Comparison of ENCODE assay signal across 23 cellular contexts in genomic region chr14:76682367-76682766, GRCh38.
DNase-seq lines count a peak whose midpoint lies in the region; ATAC-seq, FAIRE-seq and TF ChIP-seq lines count a peak whose summit lies in the region.
"Had no signal": no experiment of that assay in that cellular context is flagged by ENCODE, and none has a peak within 500 bp of the region (broad histone marks: within the 10 kb centered on the region; RNA-seq: fewer than 3 reads in every experiment).

No MANE protein-coding gene starts in this region.

- BruUV-seq in HCT116 (replicated peaks; lab: Mats Ljungman, UMichigan) = no TSS peak

- DNase-seq in HCT116 (ENCODE audit: low read depth, low spot score) (no peak), WTC11 (ENCODE audit: low spot score) (no peak), H1 (ENCODE audit: low read depth in 1 of 2, low spot score in 2 of 2) (no peak), esophagus muscularis mucosa (ENCODE audit: extremely low spot score) (peak; percentile 4), testis (no peak), iPS-NIHi7 (ENCODE audit: extremely low spot score) (no peak), dorsolateral prefrontal cortex (no peak)
- DNase-seq: AML-193; Caco-2; Calu3; CD4-positive, alpha-beta T cell; CD8-positive, alpha-beta T cell; DMS79 treated with DMSO at 0.1 percent for 48 hours; GF-D8 had no signal

- no peak overlapping the region for H3K4me3 Mint-ChIP-seq in WTC11
- H3K4me3 Mint-ChIP-seq: B cell; CD4-positive, alpha-beta T cell; CD8-positive, alpha-beta T cell had no signal

- no peak overlapping the region for H4K91ac ChIP-seq in H1 (replicated peaks; ENCODE audit: insufficient read length, low read length)

- TF ChIP-seq EP300 in H1 (IDR thresholded peaks at IDR 0.05; ENCODE audit: borderline replicate concordance in 1 of 2, low read depth in 2 of 2, low read length in 2 of 2) = no peak
- TF ChIP-seq EP300 in esophagus muscularis mucosa (IDR thresholded peaks at IDR 0.05) = no peak

- RAD21 ChIA-PET in HCT116 (lab: Charles Lee; ENCODE audit: low non-redundant PET in 1 of 2, low total read pairs in 2 of 2, uncharacterized antibody in 2 of 2, unreplicated experiment in 2 of 2) = no interaction called here

- H3K56ac ChIP-seq in H1 (replicated peaks; ENCODE audit: insufficient read length, low read depth, low read length) = no peak overlapping the region

- no peak overlapping the region for H3K4me2 ChIP-seq in HCT116 (ENCODE audit: low read length)
- no peak overlapping the region for H3K4me2 ChIP-seq in H1 (ENCODE audit: insufficient read depth in 1 of 2, low read depth in 2 of 2, low read length in 2 of 2)
- H3K4me2 ChIP-seq: A549; BLaER1 treated with 17β-estradiol and CSF1 and Interleukin-3, amounts not matched to agents 10 nM and 100 nM had no signal

- TF ChIP-seq RAD21 in HCT116 (IDR thresholded peaks at IDR 0.05; ENCODE audit: low read depth) (no peak), H1 (IDR thresholded peaks at IDR 0.05 in 1 of 2, conservative IDR thresholded peaks at IDR 0.05 in 1 of 2; ENCODE audit: low read depth in 2 of 2, low read length in 2 of 2) (no peak)

- H2BK120ac ChIP-seq in H1 (replicated peaks; ENCODE audit: low read depth, low read length) = no peak overlapping the region

- no peak overlapping the region for H2BK15ac ChIP-seq in H1 (ENCODE audit: low read length)

- H3K27ac Mint-ChIP-seq in WTC11 = no peak overlapping the region
- H3K27ac Mint-ChIP-seq: B cell; CD4-positive, alpha-beta T cell; CD8-positive, alpha-beta T cell had no signal

- no peak overlapping the region for H3K18ac ChIP-seq in H1 (ENCODE audit: extremely low read depth, low read length)

- H2AFZ ChIP-seq in HCT116 (ENCODE audit: low read depth, low read length, poor library complexity, severe bottlenecking) (no peak overlapping the region), H1 (ENCODE audit: low read length) (no peak overlapping the region)

- 0 out of 2 replicates have a peak, but pooled peaks cover 4% of the 10 kb centered on the region for H3K27me3 Mint-ChIP-seq in WTC11 (ENCODE audit: low read depth)

- H3K36me3 Mint-ChIP-seq in WTC11 = peaks cover 34% of the 10 kb centered on the region
- H3K36me3 Mint-ChIP-seq: CD8-positive, alpha-beta T cell had no signal

- no peaks in the 10 kb centered on the region for H3K79me2 ChIP-seq in HCT116 (ENCODE audit: insufficient read depth, low read length)
- no peaks in the 10 kb centered on the region for H3K79me2 ChIP-seq in H1 (ENCODE audit: control insufficient read depth in 1 of 2, insufficient read depth in 2 of 2, low read length in 2 of 2)

- H2BK5ac ChIP-seq in H1 (ENCODE audit: low read depth, low read length) = no peak overlapping the region

- peaks cover 3% of the 10 kb centered on the region for H3K4me1 Mint-ChIP-seq in WTC11
- H3K4me1 Mint-ChIP-seq: B cell had no signal

- H3K4me3 ChIP-seq in HCT116 (replicated peaks in 1 of 2; ENCODE audit: low read depth in 1 of 2, low read length in 2 of 2) (no peak overlapping the region), H1 (ENCODE audit: extremely low read depth in 1 of 4, insufficient read depth in 2 of 4, low read depth in 3 of 4, low read length in 4 of 4) (no peak overlapping the region), esophagus muscularis mucosa (no peak overlapping the region), testis (no peak overlapping the region), dorsolateral prefrontal cortex (no peak overlapping the region)
- H3K4me3 ChIP-seq: A549; BLaER1 treated with 17β-estradiol and CSF1 and Interleukin-3, amounts not matched to agents 10 nM and 100 nM had no signal

- peaks cover 10 to 12% of the 10 kb centered on the region in 2 experiments for H3K9me3 ChIP-seq in HCT116 (ENCODE audit: control insufficient read depth in 1 of 2, insufficient read depth in 1 of 2, low read depth in 1 of 2, low read length in 2 of 2)
- H3K9me3 ChIP-seq in H1 (ENCODE audit: insufficient read depth in 2 of 2, low read depth in 1 of 2, low read length in 1 of 2) = peaks cover 13 to 17% of the 10 kb centered on the region in 2 experiments; a peak in 3 of 4 replicates
- H3K9me3 ChIP-seq in esophagus muscularis mucosa = peaks cover 0 to 43% (median 18%) of the 10 kb centered on the region in 4 donors
- no peaks in the 10 kb centered on the region for H3K9me3 ChIP-seq in testis

- ATAC-seq in HCT116 (no peak), WTC11 (no peak)
- ATAC-seq: A549; CD8-positive, alpha-beta T cell had no signal

- no peak overlapping the region for H3K27ac ChIP-seq in HCT116 (ENCODE audit: low read depth, low read length)
- H3K27ac ChIP-seq in H1 (ENCODE audit: low read depth, low read length) = no peak overlapping the region
- H3K27ac ChIP-seq in esophagus muscularis mucosa (replicated peaks in 1 of 4) = no peak overlapping the region
- H3K27ac ChIP-seq in testis = no peak overlapping the region
- no peak overlapping the region for H3K27ac ChIP-seq in dorsolateral prefrontal cortex
- H3K27ac ChIP-seq: 22Rv1; A549; BLaER1 treated with 17β-estradiol and CSF1 and Interleukin-3, amounts not matched to agents 10 nM and 100 nM; C4-2B had no signal

- no peaks in the 10 kb centered on the region for H3K79me1 ChIP-seq in H1 (ENCODE audit: low read depth, low read length)

- intact Hi-C loops in HCT116 (cut with micrococcal nuclease) = no loop called here
- intact Hi-C loops in esophagus muscularis mucosa (cut with DNase I) = no loop called here
- intact Hi-C loops in testis (cut with DNase I; ENCODE audit: low total_unique reads) = no loop called here
- intact Hi-C loops in dorsolateral prefrontal cortex (cut with DNase I) = no loop called here

- H3K14ac ChIP-seq in H1 (ENCODE audit: insufficient read length) = no peak overlapping the region

- WGBS in H1 (ENCODE audit: extremely low coverage in 1 of 2, insufficient coverage in 1 of 2, insufficient read length in 1 of 2, insufficient replicate concordance in 2 of 2, low coverage in 1 of 2, low lambda C conversion rate in 2 of 2, missing lambda C conversion rate in 1 of 2), 2 experiments = 84% methylated on average over 3 of the region's 3 CpGs; no CpG with 5 or more reads in 1 of the 2 experiments
- 87% methylated on average over 3 of the region's 3 CpGs for WGBS in esophagus muscularis mucosa
- WGBS in testis, 2 donors = 87 to 94% methylated on average over 3 of the region's 3 CpGs

- CTCF ChIA-PET in HCT116 (lab: Charles Lee) (no interaction called here), WTC11 (lab: Charles Lee) (interaction anchor here (0.8 to 1.2 kb wide), 2 partner anchors 12 to 103 kb away, joined by 3 read pairs; no protein-coding TSS in a partner anchor), H1 (lab: Charles Lee; ENCODE audit: partially characterized antibody) (interaction anchor here (0.8 to 1.1 kb wide), 2 partner anchors 26 to 28 kb away, joined by 3 to 4 read pairs; no protein-coding TSS in a partner anchor)

- no peak overlapping the region for H2AK5ac ChIP-seq in H1 (ENCODE audit: low read depth, low read length)

- H3K23me2 ChIP-seq in H1 (ENCODE audit: low read depth, low read length) = no peaks in the 10 kb centered on the region

- H3K36me3 ChIP-seq in HCT116 (ENCODE audit: control insufficient read depth in 1 of 2, insufficient read depth in 2 of 2, low read length in 2 of 2) = no peaks in the 10 kb centered on the region
- no peaks in the 10 kb centered on the region for H3K36me3 ChIP-seq in H1 (ENCODE audit: control insufficient read depth in 2 of 4, insufficient read depth in 4 of 4, low read length in 3 of 4)
- H3K36me3 ChIP-seq in esophagus muscularis mucosa = no peaks in the 10 kb centered on the region
- H3K36me3 ChIP-seq in testis (ENCODE audit: low read depth, missing control alignments) = no peaks in the 10 kb centered on the region
- H3K36me3 ChIP-seq: BLaER1 treated with 17β-estradiol and CSF1 and Interleukin-3, amounts not matched to agents 10 nM and 100 nM had no signal

- H2BK20ac ChIP-seq in H1 (ENCODE audit: low read length) = no peak overlapping the region

- H4K20me1 ChIP-seq in HCT116 (ENCODE audit: insufficient read depth) (no peaks in the 10 kb centered on the region), H1 (replicated peaks in 1 of 2; ENCODE audit: control insufficient read depth in 1 of 2, insufficient read depth in 2 of 2, low read length in 2 of 2) (no peaks in the 10 kb centered on the region)
- H4K20me1 ChIP-seq: BLaER1 treated with 17β-estradiol and CSF1 and Interleukin-3, amounts not matched to agents 10 nM and 100 nM had no signal

- peaks cover 68% of the 10 kb centered on the region for H3K9me3 Mint-ChIP-seq in WTC11

- H4K8ac ChIP-seq in H1 (ENCODE audit: extremely low read depth, insufficient read depth, low read length) = no peak overlapping the region

- no peak overlapping the region for H3K4ac ChIP-seq in H1 (replicated peaks; ENCODE audit: insufficient read length, low read depth, low read length)

- no peak for TF ChIP-seq CTCF in HCT116 (IDR thresholded peaks at IDR 0.05 in 2 of 3, conservative IDR thresholded peaks at IDR 0.05 in 1 of 3; ENCODE audit: borderline replicate concordance in 1 of 3, insufficient read depth in 1 of 3, low read depth in 2 of 3, low read length in 2 of 3)
- TF ChIP-seq CTCF in WTC11 (IDR thresholded peaks at IDR 0.05) = no peak
- TF ChIP-seq CTCF in H1 (IDR thresholded peaks at IDR 0.05; ENCODE audit: control extremely low read depth in 1 of 3, insufficient read depth in 1 of 3, low read depth in 1 of 3, low read length in 3 of 3) = no peak
- no peak for TF ChIP-seq CTCF in esophagus muscularis mucosa (IDR thresholded peaks at IDR 0.05)
- no peak for TF ChIP-seq CTCF in testis (IDR thresholded peaks at IDR 0.05)
- no peak for TF ChIP-seq CTCF in dorsolateral prefrontal cortex (IDR thresholded peaks at IDR 0.05 in 54 of 56, conservative IDR thresholded peaks at IDR 0.05 in 2 of 56; ENCODE audit: low read depth in 1 of 56, partially characterized antibody in 56 of 56)

- H3K9me2 ChIP-seq in HCT116 (ENCODE audit: insufficient read depth) = no peaks in the 10 kb centered on the region

- FAIRE-seq in H1 (lab: Jason Lieb, UNC) = no peak
- FAIRE-seq: A549, D721Med, G401.6, GM12891, GM19239 had no signal

- POLR2A ChIA-PET in HCT116 (lab: Charles Lee) (no interaction called here), WTC11 (lab: Charles Lee) (no interaction called here), H1 (lab: Charles Lee; ENCODE audit: partially characterized antibody) (interaction anchor here (0.9 kb wide), 1 partner anchor 10 kb away, joined by 3 read pairs; no protein-coding TSS in a partner anchor)

- no peaks in the 10 kb centered on the region for H3K4me1 ChIP-seq in HCT116 (ENCODE audit: control insufficient read depth in 1 of 2, insufficient read depth in 2 of 2, low read length in 2 of 2)
- H3K4me1 ChIP-seq in H1 (replicated peaks in 1 of 4; ENCODE audit: control insufficient read depth in 3 of 4, insufficient read depth in 4 of 4, low read length in 3 of 4) = no peaks in the 10 kb centered on the region
- H3K4me1 ChIP-seq in esophagus muscularis mucosa = no peaks in the 10 kb centered on the region
- H3K4me1 ChIP-seq in testis = peaks cover 4% of the 10 kb centered on the region
- H3K4me1 ChIP-seq: A549; BLaER1 treated with 17β-estradiol and CSF1 and Interleukin-3, amounts not matched to agents 10 nM and 100 nM; Caco-2 had no signal

- H3K9ac ChIP-seq in HCT116 (ENCODE audit: low read length) (no peak overlapping the region), H1 (replicated peaks in 1 of 4; ENCODE audit: extremely low read depth in 1 of 4, low read depth in 3 of 4, low read length in 3 of 4) (no peak overlapping the region)
- H3K9ac ChIP-seq: BLaER1 treated with 17β-estradiol and CSF1 and Interleukin-3, amounts not matched to agents 10 nM and 100 nM had no signal

- H3K27me3 ChIP-seq in HCT116 (ENCODE audit: insufficient read depth, low read length) (no peaks in the 10 kb centered on the region), H1 (replicated peaks in 1 of 4; ENCODE audit: control insufficient read depth in 3 of 4, extremely low read depth in 1 of 4, insufficient read depth in 3 of 4, low read length in 3 of 4) (no peaks in the 10 kb centered on the region), esophagus muscularis mucosa (no peaks in the 10 kb centered on the region), testis (no peaks in the 10 kb centered on the region), dorsolateral prefrontal cortex (no peaks in the 10 kb centered on the region)
- H3K27me3 ChIP-seq: BLaER1 treated with 17β-estradiol and CSF1 and Interleukin-3, amounts not matched to agents 10 nM and 100 nM had no signal

- no peak overlapping the region for H4K5ac ChIP-seq in H1 (ENCODE audit: insufficient read length, low read depth, low read length)

- no peak for TF ChIP-seq POLR2A in HCT116 (IDR thresholded peaks at IDR 0.05; ENCODE audit: borderline replicate concordance, extremely low read depth, insufficient read depth, insufficient read length)
- TF ChIP-seq POLR2A in H1 (IDR thresholded peaks at IDR 0.05; ENCODE audit: control extremely low read depth in 1 of 2, low read depth in 2 of 2, low read length in 2 of 2) = no peak
- TF ChIP-seq POLR2A in esophagus muscularis mucosa (IDR thresholded peaks at IDR 0.05; ENCODE audit: low read depth) = no peak
- TF ChIP-seq POLR2A in testis (IDR thresholded peaks at IDR 0.05) = no peak

- H3K23ac ChIP-seq in H1 (ENCODE audit: insufficient read length) = no peak overlapping the region

- no peak overlapping the region for H2BK12ac ChIP-seq in H1 (ENCODE audit: low read depth, low read length)
